13 cellular contexts compared by ENCODE assay signal in the genomic region with DNA sequence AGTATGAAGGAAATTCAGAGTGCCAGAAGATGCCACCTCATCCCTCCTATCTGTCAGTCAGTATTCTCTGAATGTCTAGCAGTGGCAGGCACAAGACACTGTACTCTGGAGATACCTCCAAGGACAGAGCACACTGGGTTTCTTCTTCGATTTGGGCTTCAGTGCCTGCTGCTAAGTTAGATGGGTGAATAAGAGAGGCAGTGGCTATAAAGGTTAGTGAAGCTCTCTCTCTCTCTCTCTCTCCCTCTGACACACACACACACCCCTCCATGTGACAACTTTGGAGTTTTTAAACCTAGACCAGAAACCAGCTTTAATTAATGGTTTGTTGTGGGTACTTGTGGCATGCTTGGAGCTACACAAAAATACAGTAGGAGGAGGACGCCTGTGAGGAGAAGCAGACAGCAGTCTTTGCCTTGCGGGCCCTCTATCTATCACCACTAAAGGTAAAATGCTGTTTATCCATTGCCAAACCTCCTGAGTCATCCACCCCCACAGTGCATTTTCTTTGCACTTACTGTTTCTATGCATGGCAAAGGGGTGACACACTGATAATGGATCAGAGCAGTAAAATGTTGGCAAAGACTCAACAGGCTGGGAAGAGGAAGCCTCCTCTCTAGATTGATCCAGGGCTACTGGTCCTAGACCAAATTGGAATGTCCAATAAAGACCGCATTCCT.
A peak's percentile ranks its signal among the peaks of the same experiment; 100 is the strongest.
DNase-seq lines count a peak whose midpoint lies in the region; ATAC-seq, FAIRE-seq and TF ChIP-seq lines count a peak whose summit lies in the region.
"Had no signal": no experiment of that assay in that cellular context is flagged by ENCODE, and none has a peak within 500 bp of the region (broad histone marks: within the 10 kb centered on the region; RNA-seq: fewer than 3 reads in every experiment).

No MANE protein-coding gene starts in this region.

- H2AFZ ChIP-seq in OCI-LY7 (ENCODE audit: low read length), result no peak overlapping the region

- no peaks in the 10 kb centered on the region for H4K20me1 ChIP-seq in OCI-LY7 (ENCODE audit: insufficient read depth, low read length)

- DNase-seq in DMS 273 (lab: John Stamatoyannopoulos, UW; ENCODE audit: unreplicated experiment) (peak; percentile 61), DMS 273 treated with DMSO at 0.1 percent for 48 hours (lab: John Stamatoyannopoulos, UW) (no peak), RWPE2 (ENCODE audit: low spot score) (peak; percentile 86), fibroblast of pulmonary artery (ENCODE audit: low read depth) (peak; percentile 80), small intestine (peak; percentile 1), OCI-LY7 (ENCODE audit: low spot score) (no peak), NCI-H1436 (lab: John Stamatoyannopoulos, UW) (no peak)
- DNase-seq: NCI-H1694 had no signal

- H3K4me2 ChIP-seq in OCI-LY7 (ENCODE audit: low read length), result no peak overlapping the region

- H3K27ac ChIP-seq in RWPE2 (ENCODE audit: poor library complexity, severe bottlenecking) (peak overlapping the region; percentile 74), small intestine (ENCODE audit: low read depth in 1 of 2, low read length in 1 of 2) (no peak overlapping the region), OCI-LY7 (ENCODE audit: low read depth, low read length, poor library complexity, severe bottlenecking) (no peak overlapping the region)
- H3K27ac ChIP-seq: 22Rv1, neutrophil, SJSA1, tibial nerve had no signal

- H3K36me3 ChIP-seq in RWPE2 (ENCODE audit: low read depth) (no peaks in the 10 kb centered on the region), small intestine (ENCODE audit: control insufficient read depth in 2 of 2, insufficient read depth in 2 of 2, low read length in 2 of 2) (no peaks in the 10 kb centered on the region), OCI-LY7 (ENCODE audit: insufficient read depth, low read length) (no peaks in the 10 kb centered on the region)
- H3K36me3 ChIP-seq: neutrophil, SJSA1, tibial nerve had no signal

- peaks cover 21% of the 10 kb centered on the region for H3K4me1 ChIP-seq in RWPE2 (ENCODE audit: insufficient read depth, poor library complexity, severe bottlenecking)
- no peaks in the 10 kb centered on the region for H3K4me1 ChIP-seq in small intestine (ENCODE audit: control insufficient read depth in 2 of 2, insufficient read depth in 1 of 2, low read depth in 1 of 2, low read length in 1 of 2)
- H3K4me1 ChIP-seq in OCI-LY7 (ENCODE audit: insufficient read depth, low read length, poor library complexity, severe bottlenecking), result peaks cover 7% of the 10 kb centered on the region

- POLR2A ChIA-PET in OCI-LY7 (lab: Charles Lee), result interaction anchor here (0.6 to 0.7 kb wide), 2 partner anchors 109 to 641 kb away, joined by 3 read pairs; no protein-coding TSS in a partner anchor

- peak; percentile 88 for ATAC-seq in RWPE2 (ENCODE audit: low read depth)
- ATAC-seq in GM18907 (IDR thresholded peaks at IDR 0.05; ENCODE audit: unreplicated experiment), result no peak

- WGBS in small intestine, 3 donors, result 44 to 79% (median 55%) methylated on average over 4 of the region's 4 CpGs

- H3K27me3 ChIP-seq in RWPE2 (ENCODE audit: insufficient read depth, poor library complexity, severe bottlenecking) (no peaks in the 10 kb centered on the region), small intestine (ENCODE audit: control insufficient read depth in 2 of 2, insufficient read depth in 2 of 2, low read length in 2 of 2) (peaks cover 0 to 5% of the 10 kb centered on the region in 2 donors)
- H3K27me3 ChIP-seq: tibial nerve had no signal

- no peaks in the 10 kb centered on the region for H3K9me2 ChIP-seq in OCI-LY7 (ENCODE audit: insufficient read depth, low read length)

- TF ChIP-seq CTCF in RWPE2 (IDR thresholded peaks at IDR 0.05; ENCODE audit: poor library complexity, severe bottlenecking) (no peak), fibroblast of pulmonary artery (IDR thresholded peaks at IDR 0.05; ENCODE audit: low read length, missing control alignments) (no peak), OCI-LY7 (conservative IDR thresholded peaks at IDR 0.05; ENCODE audit: low read length) (no peak)

- CTCF ChIA-PET in OCI-LY7 (lab: Charles Lee; ENCODE audit: unreplicated experiment), result no interaction called here

- BruUV-seq in OCI-LY7 (replicated peaks; lab: Mats Ljungman, UMichigan), result no TSS peak

- no peaks in the 10 kb centered on the region for H3K79me2 ChIP-seq in OCI-LY7 (ENCODE audit: insufficient read depth, low read depth, low read length)

- no peak for FAIRE-seq in small intestine (lab: Jason Lieb, UNC)

- H3K9me3 ChIP-seq in RWPE2 (ENCODE audit: severe bottlenecking) (no peaks in the 10 kb centered on the region), small intestine (ENCODE audit: control insufficient read depth, low read depth) (no peaks in the 10 kb centered on the region), OCI-LY7 (ENCODE audit: low read length) (no peaks in the 10 kb centered on the region)
- H3K9me3 ChIP-seq: neutrophil, SJSA1, tibial nerve had no signal

- H3K4me3 ChIP-seq in RWPE2 (ENCODE audit: severe bottlenecking) (no peak overlapping the region), fibroblast of pulmonary artery (replicated peaks; ENCODE audit: low read depth, low read length) (no peak overlapping the region), small intestine (ENCODE audit: low read depth in 1 of 2, low read length in 2 of 2) (no peak overlapping the region), OCI-LY7 (ENCODE audit: low read depth, low read length, poor library complexity, severe bottlenecking) (no peak overlapping the region)
- H3K4me3 ChIP-seq: SJSA1, tibial nerve had no signal

- intact Hi-C loops in OCI-LY7 (cut with micrococcal nuclease; ENCODE audit: unreplicated experiment), result no loop called here

Comparison
In these comparisons a context has a peak if more than half of its experiments do, and no peak if none do; other contexts are left out.
1. DNase-seq: peak in DMS 273 (single experiment), RWPE2 (single experiment), fibroblast of pulmonary artery (single experiment) and small intestine (single experiment); none in DMS 273 treated with DMSO at 0.1 percent for 48 hours (single experiment), OCI-LY7 (single experiment) and NCI-H1436 (single experiment).